ENCODE assay signal across 1 cellular context in genomic region chr3:79085166-79085565, GRCh38.
TF ChIP-seq lines count a peak whose summit lies in the region.

No MANE protein-coding gene starts in this region.

TF ChIP-seq in H1, 55 proteins besides CTCF, POLR2A, EP300 and RAD21:
- no peak for TF ChIP-seq CBX8 (IDR thresholded peaks at IDR 0.05; ENCODE audit: borderline replicate concordance, low read depth, low read length)
- no peak for TF ChIP-seq ZNF274 (IDR thresholded peaks at IDR 0.05; ENCODE audit: borderline replicate concordance, extremely low read depth, low read length)
- TF ChIP-seq NANOG (IDR thresholded peaks at IDR 0.05; ENCODE audit: insufficient read depth, low read depth, low read length, poor library complexity, severe bottlenecking): no peak
- TF ChIP-seq KDM5A (IDR thresholded peaks at IDR 0.05; ENCODE audit: low read length): no peak
- no peak for TF ChIP-seq SIX5 (IDR thresholded peaks at IDR 0.05; ENCODE audit: low read depth, low read length)
- TF ChIP-seq, protein P1, sequence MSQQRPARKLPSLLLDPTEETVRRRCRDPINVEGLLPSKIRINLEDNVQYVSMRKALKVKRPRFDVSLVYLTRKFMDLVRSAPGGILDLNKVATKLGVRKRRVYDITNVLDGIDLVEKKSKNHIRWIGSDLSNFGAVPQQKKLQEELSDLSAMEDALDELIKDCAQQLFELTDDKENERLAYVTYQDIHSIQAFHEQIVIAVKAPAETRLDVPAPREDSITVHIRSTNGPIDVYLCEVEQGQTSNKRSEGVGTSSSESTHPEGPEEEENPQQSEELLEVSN (IDR thresholded peaks at IDR 0.05): no peak
- no peak for TF ChIP-seq TEAD4 (IDR thresholded peaks at IDR 0.05; ENCODE audit: low read depth, low read length)
- no peak for TF ChIP-seq RFX5 (IDR thresholded peaks at IDR 0.05; ENCODE audit: borderline replicate concordance, low read depth, low read length)
- TF ChIP-seq PHF8 (conservative IDR thresholded peaks at IDR 0.05; ENCODE audit: low read depth, low read length): no peak
- no peak for TF ChIP-seq SIRT6 (IDR thresholded peaks at IDR 0.05; ENCODE audit: low read length)
- TF ChIP-seq CHD1 (IDR thresholded peaks at IDR 0.05; ENCODE audit: low read depth, low read length): no peak
- no peak for TF ChIP-seq TAF1 (IDR thresholded peaks at IDR 0.05; ENCODE audit: low read depth, low read length)
- no peak for TF ChIP-seq GTF2F1 (IDR thresholded peaks at IDR 0.05; ENCODE audit: borderline replicate concordance, low read depth, low read length)
- TF ChIP-seq BCL11A (IDR thresholded peaks at IDR 0.05; ENCODE audit: low read depth in 2 of 2, low read length in 2 of 2): no peak
TF ChIP-seq in H1: peak in this region for 0.
